ENCODE assay signal across 8 cellular contexts in the genomic region with DNA sequence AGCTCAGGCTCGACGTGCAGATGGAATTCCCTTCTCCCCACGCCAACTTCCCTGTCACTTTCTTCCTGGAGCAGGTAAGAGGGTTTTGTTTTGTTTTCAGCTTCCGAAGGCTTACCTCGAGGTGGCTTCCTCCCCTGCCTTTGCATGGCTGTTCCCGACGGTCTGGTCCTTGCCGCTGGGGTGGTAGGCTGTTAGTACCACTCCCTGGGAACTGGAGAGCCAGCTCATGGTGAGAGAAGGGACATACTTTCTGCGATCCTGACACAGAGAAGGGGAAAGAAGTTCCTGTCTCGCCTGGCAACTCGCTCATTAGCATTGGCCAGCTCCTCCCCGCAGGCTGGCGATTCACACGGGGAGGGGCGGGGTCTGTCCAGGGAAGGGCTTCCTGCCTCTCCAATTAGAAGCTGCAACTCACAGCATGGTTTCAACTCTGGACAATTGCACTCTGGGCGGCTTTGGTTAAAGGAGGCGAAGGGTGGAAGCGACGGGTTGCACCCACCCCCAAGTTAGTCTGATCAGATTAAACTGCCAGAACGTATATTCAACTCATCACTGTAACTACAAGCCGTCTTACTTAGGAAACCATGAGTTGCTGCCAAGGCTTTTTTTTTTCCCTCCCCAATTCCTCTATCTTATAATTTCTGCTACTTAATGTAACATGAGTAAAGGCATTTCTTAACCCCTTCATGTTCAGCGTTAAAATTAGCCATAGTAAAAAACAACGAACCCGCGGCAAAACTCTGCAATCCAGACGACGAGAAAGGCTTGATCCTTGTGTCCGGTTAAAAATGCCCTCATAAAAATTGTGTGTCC. TPM values are rescaled to one million over a fixed set of nuclear protein-coding genes. Genes with fewer than 3 reads are reported as not detected.
DNase-seq lines count a peak whose midpoint lies in the region; ATAC-seq and TF ChIP-seq lines count a peak whose summit lies in the region.

A gene with protein sequence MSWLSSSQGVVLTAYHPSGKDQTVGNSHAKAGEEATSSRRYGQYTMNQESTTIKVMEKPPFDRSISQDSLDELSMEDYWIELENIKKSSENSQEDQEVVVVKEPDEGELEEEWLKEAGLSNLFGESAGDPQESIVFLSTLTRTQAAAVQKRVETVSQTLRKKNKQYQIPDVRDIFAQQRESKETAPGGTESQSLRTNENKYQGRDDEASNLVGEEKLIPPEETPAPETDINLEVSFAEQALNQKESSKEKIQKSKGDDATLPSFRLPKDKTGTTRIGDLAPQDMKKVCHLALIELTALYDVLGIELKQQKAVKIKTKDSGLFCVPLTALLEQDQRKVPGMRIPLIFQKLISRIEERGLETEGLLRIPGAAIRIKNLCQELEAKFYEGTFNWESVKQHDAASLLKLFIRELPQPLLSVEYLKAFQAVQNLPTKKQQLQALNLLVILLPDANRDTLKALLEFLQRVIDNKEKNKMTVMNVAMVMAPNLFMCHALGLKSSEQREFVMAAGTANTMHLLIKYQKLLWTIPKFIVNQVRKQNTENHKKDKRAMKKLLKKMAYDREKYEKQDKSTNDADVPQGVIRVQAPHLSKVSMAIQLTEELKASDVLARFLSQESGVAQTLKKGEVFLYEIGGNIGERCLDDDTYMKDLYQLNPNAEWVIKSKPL (minus strand): TSS at position 269 of the 813 bp plus-strand sequence. CDS start 41 bp downstream, at position 228.

- peak within 1 kb of the TSS; percentile 87 for H3K4me2 ChIP-seq in DOHH2 (ENCODE audit: low read length)
- H3K4me2 ChIP-seq in parathyroid adenoma (ENCODE audit: low read length), result peak within 1 kb of the TSS; percentile 75

- H3K4me1 Mint-ChIP-seq in IgD-negative memory B cell, result peaks cover 21 to 41% (median 33%) of the 10 kb centered on the region in 3 donors
- peaks cover 43% of the 10 kb centered on the region for H3K4me1 Mint-ChIP-seq in activated naive CD8-positive, alpha-beta T cell treated with anti-CD3 and anti-CD28 coated beads, Interleukin-2, amount 10 ng/mL, durations not matched to agents 7 days and 5 days

- TF ChIP-seq CTCF in DOHH2 (IDR thresholded peaks at IDR 0.05; ENCODE audit: low read depth, low read length, poor library complexity, severe bottlenecking), result no peak
- no peak for TF ChIP-seq CTCF in parathyroid adenoma (IDR thresholded peaks at IDR 0.05)
- no peak for TF ChIP-seq CTCF in transverse colon (IDR thresholded peaks at IDR 0.05)

- no peaks in the 10 kb centered on the region for H3K27me3 Mint-ChIP-seq in IgD-negative memory B cell
- peaks cover 2% of the 10 kb centered on the region for H3K27me3 Mint-ChIP-seq in activated naive CD8-positive, alpha-beta T cell treated with anti-CD3 and anti-CD28 coated beads, Interleukin-2, amount 10 ng/mL, durations not matched to agents 7 days and 5 days

- H3K27ac Mint-ChIP-seq in IgD-negative memory B cell, result peak within 1 kb of the TSS; percentile 62 to 73 (median 63)
- peak within 1 kb of the TSS; percentile 90 for H3K27ac Mint-ChIP-seq in activated naive CD8-positive, alpha-beta T cell treated with anti-CD3 and anti-CD28 coated beads, Interleukin-2, amount 10 ng/mL, durations not matched to agents 7 days and 5 days

- no peak within 1 kb of the TSS for H3K9ac ChIP-seq in parathyroid adenoma

- no peaks in the 10 kb centered on the region for H3F3A ChIP-seq in DOHH2 (ENCODE audit: control insufficient read depth, insufficient read depth)

- no peaks in the 10 kb centered on the region for H3K36me3 ChIP-seq in DOHH2 (ENCODE audit: control insufficient read depth, low read length)
- H3K36me3 ChIP-seq in parathyroid adenoma (ENCODE audit: control insufficient read depth, insufficient read depth, low read length), result no peaks in the 10 kb centered on the region
- H3K36me3 ChIP-seq in transverse colon, result no peaks in the 10 kb centered on the region

- peak within 1 kb of the TSS; percentile 89 for H3K4me3 ChIP-seq in DOHH2 (ENCODE audit: low read length)
- peak within 1 kb of the TSS; percentile 80 for H3K4me3 ChIP-seq in parathyroid adenoma (ENCODE audit: low read depth, low read length)
- peak within 1 kb of the TSS; percentile 39 to 60 (median 48) for H3K4me3 ChIP-seq in transverse colon

- peak within 1 kb of the TSS; percentile 83 for H2AFZ ChIP-seq in parathyroid adenoma

- ATAC-seq in GM21576 (IDR thresholded peaks at IDR 0.05; ENCODE audit: unreplicated experiment) (peak; percentile 95), SK-N-SH treated with all-trans-retinoic acid at 6 μM for 48 hours (peak; percentile 96), Right ventricle myocardium superior (ENCODE audit: poor library complexity) (peak; percentile 98)
- peak; percentile 96 for ATAC-seq in activated naive CD8-positive, alpha-beta T cell treated with anti-CD3 and anti-CD28 coated beads, Interleukin-2, amount 10 ng/mL, durations not matched to agents 7 days and 5 days (ENCODE audit: low read depth)

- peak; percentile 77 for DNase-seq in activated naive CD8-positive, alpha-beta T cell treated with anti-CD3 and anti-CD28 coated beads, Interleukin-2, amount 10 ng/mL, durations not matched to agents 7 days and 5 days
- DNase-seq in Right ventricle myocardium superior, result peak; percentile 93
- peak; percentile 96 for DNase-seq in transverse colon

- intact Hi-C loops in Right ventricle myocardium superior (cut with DNase I) (no loop called here), transverse colon (cut with DNase I; ENCODE audit: low total_unique reads) (no loop called here)

- no peaks in the 10 kb centered on the region for H3K9me3 Mint-ChIP-seq in IgD-negative memory B cell
- H3K9me3 Mint-ChIP-seq in activated naive CD8-positive, alpha-beta T cell treated with anti-CD3 and anti-CD28 coated beads, Interleukin-2, amount 10 ng/mL, durations not matched to agents 7 days and 5 days, result no peaks in the 10 kb centered on the region

- POLR2A ChIA-PET in activated naive CD8-positive, alpha-beta T cell treated with anti-CD3 and anti-CD28 coated beads, Interleukin-2, amount 10 ng/mL, durations not matched to agents 7 days and 5 days (lab: Charles Lee), result interaction anchor here (1.0 to 2.3 kb wide), 7 partner anchors 13 to 39 kb away, joined by 3 to 7 read pairs (median 4); no protein-coding TSS in a partner anchor

- H3K9me2 ChIP-seq in DOHH2 (replicated peaks; ENCODE audit: control insufficient read depth, low read length), result no peaks in the 10 kb centered on the region

- TF ChIP-seq POLR2A in transverse colon (IDR thresholded peaks at IDR 0.05), result peak; percentile 88

- H3K79me2 ChIP-seq in DOHH2 (ENCODE audit: control insufficient read depth, low read length) (no peaks in the 10 kb centered on the region), parathyroid adenoma (peaks cover 29% of the 10 kb centered on the region)

- WGBS in transverse colon (ENCODE audit: low coverage in 1 of 2), 2 donors, result 3 to 62% methylated on average over 5 to 27 of the region's 28 CpGs

- no peak within 1 kb of the TSS for H3K27ac ChIP-seq in DOHH2 (ENCODE audit: low read depth, low read length)
- peak within 1 kb of the TSS; percentile 84 for H3K27ac ChIP-seq in parathyroid adenoma
- H3K27ac ChIP-seq in transverse colon, result peak within 1 kb of the TSS; percentile 83 to 91 (median 88)

- no peak for TF ChIP-seq EP300 in transverse colon (IDR thresholded peaks at IDR 0.05; ENCODE audit: low read depth)

- H3K4me1 ChIP-seq in DOHH2 (ENCODE audit: control insufficient read depth, low read length) (peaks cover 30% of the 10 kb centered on the region), parathyroid adenoma (peaks cover 10% of the 10 kb centered on the region), transverse colon (peaks cover 0 to 30% (median 18%) of the 10 kb centered on the region in 4 donors)

- in situ Hi-C loops in transverse colon (cut with MboI; ENCODE audit: low pct_ligation_motif_present in 1 of 4, low pct_unique_long_range_greater_than_20kb in 1 of 4, low sequenced_read_pairs in 3 of 4), result no loop called here

- H3K9me3 ChIP-seq in DOHH2 (ENCODE audit: control insufficient read depth, insufficient read depth, low read length), result no peaks in the 10 kb centered on the region
- no peaks in the 10 kb centered on the region for H3K9me3 ChIP-seq in parathyroid adenoma (ENCODE audit: control insufficient read depth, low read length)
- no peaks in the 10 kb centered on the region for H3K9me3 ChIP-seq in transverse colon

- H3K27me3 ChIP-seq in DOHH2 (ENCODE audit: control insufficient read depth, low read length) (peaks cover 4% of the 10 kb centered on the region; the same call in 1 of the 2 replicates), parathyroid adenoma (ENCODE audit: control insufficient read depth, insufficient read depth, low read length) (no peaks in the 10 kb centered on the region), transverse colon (no peaks in the 10 kb centered on the region)

- peaks cover under 1% of the 10 kb centered on the region for H3K36me3 Mint-ChIP-seq in IgD-negative memory B cell
- peaks cover 15% of the 10 kb centered on the region for H3K36me3 Mint-ChIP-seq in activated naive CD8-positive, alpha-beta T cell treated with anti-CD3 and anti-CD28 coated beads, Interleukin-2, amount 10 ng/mL, durations not matched to agents 7 days and 5 days

- H4K20me1 ChIP-seq in DOHH2 (ENCODE audit: control insufficient read depth, insufficient read depth, low read depth, low read length), result no peaks in the 10 kb centered on the region

- peak within 1 kb of the TSS; percentile 95 to 99 (median 96) for H3K4me3 Mint-ChIP-seq in IgD-negative memory B cell
- H3K4me3 Mint-ChIP-seq in activated naive CD8-positive, alpha-beta T cell treated with anti-CD3 and anti-CD28 coated beads, Interleukin-2, amount 10 ng/mL, durations not matched to agents 7 days and 5 days, result peak within 1 kb of the TSS; percentile 97

TF ChIP-seq in SK-N-SH treated with all-trans-retinoic acid at 6 μM for 48 hours, 23 proteins besides CTCF, POLR2A, EP300 and RAD21 (continues in another document):
- TF ChIP-seq BACH2 (CRISPR knock-in tag; IDR thresholded peaks at IDR 0.05; ENCODE audit: borderline replicate concordance), result no peak
- no peak for TF ChIP-seq PPARA (CRISPR knock-in tag; IDR thresholded peaks at IDR 0.05; ENCODE audit: borderline replicate concordance)
- no peak for TF ChIP-seq GLIS3 (CRISPR knock-in tag; IDR thresholded peaks at IDR 0.05)
- TF ChIP-seq SNAI2 (CRISPR knock-in tag; IDR thresholded peaks at IDR 0.05), result no peak
- TF ChIP-seq, protein P1, sequence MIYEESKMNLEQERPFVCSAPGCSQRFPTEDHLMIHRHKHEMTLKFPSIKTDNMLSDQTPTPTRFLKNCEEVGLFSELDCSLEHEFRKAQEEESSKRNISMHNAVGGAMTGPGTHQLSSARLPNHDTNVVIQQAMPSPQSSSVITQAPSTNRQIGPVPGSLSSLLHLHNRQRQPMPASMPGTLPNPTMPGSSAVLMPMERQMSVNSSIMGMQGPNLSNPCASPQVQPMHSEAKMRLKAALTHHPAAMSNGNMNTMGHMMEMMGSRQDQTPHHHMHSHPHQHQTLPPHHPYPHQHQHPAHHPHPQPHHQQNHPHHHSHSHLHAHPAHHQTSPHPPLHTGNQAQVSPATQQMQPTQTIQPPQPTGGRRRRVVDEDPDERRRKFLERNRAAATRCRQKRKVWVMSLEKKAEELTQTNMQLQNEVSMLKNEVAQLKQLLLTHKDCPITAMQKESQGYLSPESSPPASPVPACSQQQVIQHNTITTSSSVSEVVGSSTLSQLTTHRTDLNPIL (CRISPR knock-in tag; IDR thresholded peaks at IDR 0.05; ENCODE audit: low read depth), result no peak

RNA-seq across cellular contexts. Expression of the gene that starts here (rescaled TPM):
- polyA plus RNA-seq in IgD-negative memory B cell, result 3.5 TPM
- total RNA-seq in activated naive CD8-positive, alpha-beta T cell treated with anti-CD3 and anti-CD28 coated beads, Interleukin-2, amount 10 ng/mL, durations not matched to agents 7 days and 5 days, result 10 to 100 TPM; 12.1 to 12.7 TPM
- total RNA-seq in Right ventricle myocardium superior (7.9 TPM), transverse colon (10 to 100 TPM in 2 of 4 donors, 1 to 10 TPM in 2; 5.2 to 21.8 (median 13.0) TPM)
